1 cellular context compared by ENCODE assay signal in the genomic region with DNA sequence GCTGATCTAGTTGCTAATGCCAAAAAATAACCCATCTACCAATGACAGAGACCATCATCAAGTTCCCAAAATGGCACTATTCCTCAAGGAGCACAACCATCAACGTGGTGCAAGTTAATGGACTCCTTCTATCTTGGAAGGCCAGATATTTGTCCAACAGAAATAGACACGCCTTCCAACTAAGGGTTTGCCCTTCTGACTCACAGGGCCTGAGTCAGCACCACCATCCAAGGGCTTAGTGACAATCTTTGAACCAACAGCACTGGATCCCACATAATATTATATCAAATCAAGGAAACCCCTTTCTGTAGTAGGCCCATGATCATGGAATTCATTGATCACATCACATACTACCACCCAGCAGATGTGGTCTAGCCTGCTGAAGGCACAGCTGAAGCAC.
TF ChIP-seq lines count a peak whose summit lies in the region.

No MANE protein-coding gene starts in this region.

TF ChIP-seq in A549, 52 proteins besides CTCF, POLR2A, EP300 and RAD21:
- TF ChIP-seq, protein P1, sequence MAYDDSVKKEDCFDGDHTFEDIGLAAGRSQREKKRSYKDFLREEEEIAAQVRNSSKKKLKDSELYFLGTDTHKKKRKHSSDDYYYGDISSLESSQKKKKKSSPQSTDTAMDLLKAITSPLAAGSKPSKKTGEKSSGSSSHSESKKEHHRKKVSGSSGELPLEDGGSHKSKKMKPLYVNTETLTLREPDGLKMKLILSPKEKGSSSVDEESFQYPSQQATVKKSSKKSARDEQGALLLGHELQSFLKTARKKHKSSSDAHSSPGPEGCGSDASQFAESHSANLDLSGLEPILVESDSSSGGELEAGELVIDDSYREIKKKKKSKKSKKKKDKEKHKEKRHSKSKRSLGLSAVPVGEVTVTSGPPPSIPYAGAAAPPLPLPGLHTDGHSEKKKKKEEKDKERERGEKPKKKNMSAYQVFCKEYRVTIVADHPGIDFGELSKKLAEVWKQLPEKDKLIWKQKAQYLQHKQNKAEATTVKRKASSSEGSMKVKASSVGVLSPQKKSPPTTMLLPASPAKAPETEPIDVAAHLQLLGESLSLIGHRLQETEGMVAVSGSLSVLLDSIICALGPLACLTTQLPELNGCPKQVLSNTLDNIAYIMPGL (CRISPR knock-in tag; IDR thresholded peaks at IDR 0.05; ENCODE audit: borderline replicate concordance) = no peak
- TF ChIP-seq ESRRA (IDR thresholded peaks at IDR 0.05; ENCODE audit: borderline replicate concordance, low read length) (no peak), MAZ (IDR thresholded peaks at IDR 0.05; ENCODE audit: borderline replicate concordance, low read depth, low read length) (no peak), MAFK (IDR thresholded peaks at IDR 0.05; ENCODE audit: partially characterized antibody) (peak; percentile 35), JUNB (IDR thresholded peaks at IDR 0.05) (no peak), KDM5A (IDR thresholded peaks at IDR 0.05) (no peak), HDAC2 (IDR thresholded peaks at IDR 0.05) (no peak)
- TF ChIP-seq, protein P2, sequence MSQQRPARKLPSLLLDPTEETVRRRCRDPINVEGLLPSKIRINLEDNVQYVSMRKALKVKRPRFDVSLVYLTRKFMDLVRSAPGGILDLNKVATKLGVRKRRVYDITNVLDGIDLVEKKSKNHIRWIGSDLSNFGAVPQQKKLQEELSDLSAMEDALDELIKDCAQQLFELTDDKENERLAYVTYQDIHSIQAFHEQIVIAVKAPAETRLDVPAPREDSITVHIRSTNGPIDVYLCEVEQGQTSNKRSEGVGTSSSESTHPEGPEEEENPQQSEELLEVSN (IDR thresholded peaks at IDR 0.05; ENCODE audit: borderline replicate concordance, low read depth) = no peak
